ENCODE assay signal across 16 cellular contexts in genomic region chr3:96331341-96331740, GRCh38.
A peak's percentile ranks its signal among the peaks of the same experiment; 100 is the strongest.
DNase-seq lines count a peak whose midpoint lies in the region; ATAC-seq and TF ChIP-seq lines count a peak whose summit lies in the region.
"Had no signal": no experiment of that assay in that cellular context is flagged by ENCODE, and none has a peak within 500 bp of the region (broad histone marks: within the 10 kb centered on the region; RNA-seq: fewer than 3 reads in every experiment).

No MANE protein-coding gene starts in this region.

- H3K27me3 ChIP-seq in psoas muscle (ENCODE audit: insufficient read depth in 3 of 3, low read length in 2 of 3), result no peaks in the 10 kb centered on the region

- H3K36me3 ChIP-seq in psoas muscle (ENCODE audit: insufficient read depth in 1 of 2, low read depth in 1 of 2), result no peaks in the 10 kb centered on the region

- H3K4me3 ChIP-seq in psoas muscle, result no peak overlapping the region
- H3K4me3 ChIP-seq: SK-N-MC had no signal

- ATAC-seq in psoas muscle, result no peak

- TF ChIP-seq CTCF in psoas muscle (IDR thresholded peaks at IDR 0.05), result no peak

- no peak overlapping the region for H3K27ac ChIP-seq in psoas muscle
- H3K27ac ChIP-seq: SK-N-MC had no signal

- peak; percentile 14 for DNase-seq in SHP77 treated with DMSO at 0.1 percent for 48 hours (lab: John Stamatoyannopoulos, UW)
- DNase-seq in SHP77 (lab: John Stamatoyannopoulos, UW), result no peak
- DNase-seq in NCI-H2029 treated with DMSO at 0.1 percent for 48 hours (lab: John Stamatoyannopoulos, UW), result peak; percentile 61
- peak; percentile 38 for DNase-seq in amniotic epithelial cell (ENCODE audit: low read depth)
- DNase-seq in putamen (ENCODE audit: low spot score), result peak; percentile 2
- DNase-seq in Ammon's horn (ENCODE audit: low spot score), result no peak
- DNase-seq in psoas muscle, result no peak
- no peak for DNase-seq in EL
- DNase-seq: activated CD4-positive, CD25-positive, alpha-beta regulatory T cell; activated T-cell treated with anti-CD3 and anti-CD28 coated beads, Interleukin-2, amount 50 U/mL, for 24 hours; GDM1; midbrain; NCI-H1930; posterior cingulate gyrus; stimulated activated naive CD4-positive, alpha-beta T cell had no signal

- WGBS in psoas muscle, 3 donors, result 0 to 38% (median 25%) methylated on average over 1 of the region's 1 CpG

- intact Hi-C loops in psoas muscle (cut with DNase I), result no loop called here

- no peaks in the 10 kb centered on the region for H3K9me3 ChIP-seq in psoas muscle

- H3K4me1 ChIP-seq in psoas muscle, result no peaks in the 10 kb centered on the region

Comparison
In these comparisons a context has a peak if more than half of its experiments do, and no peak if none do; other contexts are left out.
1. DNase-seq: peak in SHP77 treated with DMSO at 0.1 percent for 48 hours (single experiment), NCI-H2029 treated with DMSO at 0.1 percent for 48 hours (single experiment), amniotic epithelial cell (single experiment) and putamen (single experiment); none in SHP77 (0 of 2), Ammon's horn (single experiment), psoas muscle (0 of 2) and EL (single experiment).